ENCODE assay signal across 8 cellular contexts in the genomic region with DNA sequence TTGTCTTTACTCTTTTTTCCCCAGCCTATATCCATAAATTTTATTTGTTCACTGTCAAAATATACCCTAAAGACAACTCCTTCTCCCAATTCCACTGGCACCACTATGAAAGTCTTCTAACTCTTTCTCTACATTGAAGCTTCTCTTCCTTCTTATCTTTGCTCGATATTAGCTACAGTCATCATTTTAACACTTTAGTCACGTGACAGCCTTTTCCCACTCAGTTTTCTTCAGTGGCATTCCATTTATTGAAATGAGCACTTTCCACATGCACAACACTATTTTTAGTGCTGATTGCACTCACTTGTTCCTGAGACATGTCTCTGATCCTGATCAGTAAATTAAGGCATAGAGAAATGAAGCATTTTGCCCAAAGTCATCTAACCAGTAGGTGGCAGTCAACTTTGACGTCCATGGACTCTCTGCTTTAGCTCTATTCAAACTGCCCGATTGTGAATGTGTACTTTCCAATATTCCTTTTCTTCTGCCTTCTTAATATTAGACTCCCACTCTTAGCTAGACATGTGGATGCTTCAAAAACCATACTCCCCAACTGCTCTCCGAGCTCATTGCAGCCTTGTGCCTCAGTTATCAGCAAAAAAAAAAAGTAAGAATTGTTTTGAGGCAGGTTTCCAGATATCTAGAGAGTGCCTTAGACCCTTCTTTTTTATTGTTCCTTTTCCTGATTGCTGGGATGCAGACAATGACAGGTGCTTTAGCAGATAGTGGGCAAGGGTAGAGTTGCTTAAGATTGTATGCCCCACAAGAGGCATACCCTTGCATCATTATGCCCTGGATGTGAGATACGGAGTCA.
DNase-seq lines count a peak whose midpoint lies in the region; ATAC-seq, FAIRE-seq and TF ChIP-seq lines count a peak whose summit lies in the region.

No MANE protein-coding gene starts in this region.

- H3K9me3 ChIP-seq in uterus: no peaks in the 10 kb centered on the region

- ATAC-seq in HG03378 (IDR thresholded peaks at IDR 0.05; ENCODE audit: unreplicated experiment): no peak

- FAIRE-seq in GM12891 (lab: Jason Lieb, UNC): peak; percentile 80

- no peaks in the 10 kb centered on the region for H3K4me1 ChIP-seq in uterus

- DNase-seq in GM12891 (ENCODE audit: insufficient read length, low spot score): no peak
- peak; percentile 11 for DNase-seq in LNCaP clone FGC (ENCODE audit: low read depth)
- peak; percentile 55 for DNase-seq in left kidney (ENCODE audit: low read depth, low spot score)
- DNase-seq in uterus: no peak
- DNase-seq in NCI-H2196 (lab: John Stamatoyannopoulos, UW; ENCODE audit: unreplicated experiment): no peak
- DNase-seq in NK-92 treated with Interleukin-12 subunit alpha and Interleukin-12 subunit beta, amount 100 ng/mL, for 24 hours (lab: John Stamatoyannopoulos, UW): no peak

- H3K27me3 ChIP-seq in uterus: no peaks in the 10 kb centered on the region

- intact Hi-C loops in uterus (cut with DNase I; ENCODE audit: low total_unique reads): no loop called here

- TF ChIP-seq CTCF in LNCaP clone FGC (IDR thresholded peaks at IDR 0.05; ENCODE audit: control insufficient read depth, extremely low read depth, insufficient read depth) (peak; percentile 67), WI38 (IDR thresholded peaks at IDR 0.05; ENCODE audit: low read depth, low read length) (peak; percentile 35; the same call in 1 of the 2 replicates), uterus (IDR thresholded peaks at IDR 0.05) (peak in 1 of 4 experiments; percentile 7)

- TF ChIP-seq POLR2A in GM12891 (IDR thresholded peaks at IDR 0.05; ENCODE audit: low read depth, low read length) (no peak), uterus (IDR thresholded peaks at IDR 0.05) (no peak)

- H3K4me3 ChIP-seq in LNCaP clone FGC (ENCODE audit: low read depth, low read length) (no peak overlapping the region), WI38 (ENCODE audit: low read depth, low read length) (no peak overlapping the region), uterus (no peak overlapping the region)

- no peak overlapping the region for H3K27ac ChIP-seq in uterus

- no peaks in the 10 kb centered on the region for H3K36me3 ChIP-seq in uterus

TF ChIP-seq in GM12891, 5 proteins besides CTCF, POLR2A, EP300 and RAD21:
- TF ChIP-seq SPI1 (IDR thresholded peaks at IDR 0.05; ENCODE audit: low read depth, low read length) (no peak), TAF1 (IDR thresholded peaks at IDR 0.05; ENCODE audit: low read depth, low read length) (no peak), POU2F2 (IDR thresholded peaks at IDR 0.05; ENCODE audit: low read depth, low read length) (no peak), PAX5 (IDR thresholded peaks at IDR 0.05; ENCODE audit: insufficient read depth, low read length, severe bottlenecking) (no peak), POLR2AphosphoS5 (IDR thresholded peaks at IDR 0.05; ENCODE audit: low read depth, low read length) (no peak)

Comparison
In these comparisons a context has a peak if more than half of its experiments do, and no peak if none do; other contexts are left out.
1. DNase-seq: peak in LNCaP clone FGC (single experiment) and left kidney (single experiment); none in GM12891 (single experiment), uterus (0 of 2), NCI-H2196 (single experiment) and NK-92 treated with Interleukin-12 subunit alpha and Interleukin-12 subunit beta, amount 100 ng/mL, for 24 hours (single experiment).